ENCODE assay signal across 24 cellular contexts in genomic region chr1:71561206-71561605, GRCh38.
"Had no signal": no experiment of that assay in that cellular context is flagged by ENCODE, and none has a peak within 500 bp of the region (broad histone marks: within the 10 kb centered on the region; RNA-seq: fewer than 3 reads in every experiment).

No MANE protein-coding gene starts in this region.

- H3K4me1 ChIP-seq: colonic mucosa, prostate gland had no signal

- H3K36me3 Mint-ChIP-seq: activated naive CD8-positive, alpha-beta T cell treated with anti-CD3 and anti-CD28 coated beads, Interleukin-2, amount 10 ng/mL, durations not matched to agents 7 days and 5 days; brain; type B pancreatic cell had no signal

- H3K4me1 Mint-ChIP-seq: activated CD4-positive, alpha-beta T cell treated with anti-CD3 and anti-CD28 coated beads, Interleukin-2, amount 10 ng/mL, durations not matched to agents 7 days and 5 days; activated naive CD8-positive, alpha-beta T cell treated with anti-CD3 and anti-CD28 coated beads, Interleukin-2, amount 10 ng/mL, durations not matched to agents 7 days and 5 days; brain; endodermal cell; neural crest cell had no signal

- H3K4me3 ChIP-seq: colonic mucosa, heart right ventricle, left ventricle myocardium inferior, prostate gland, right atrium auricular region, skin epidermis had no signal

- H3K4me3 Mint-ChIP-seq: activated CD4-positive, alpha-beta T cell treated with anti-CD3 and anti-CD28 coated beads, Interleukin-2, amount 10 ng/mL, durations not matched to agents 7 days and 5 days; activated CD8-positive, alpha-beta T cell treated with anti-CD3 and anti-CD28 coated beads, Interleukin-2, amount 10 ng/mL, durations not matched to agents 7 days and 5 days; activated naive CD8-positive, alpha-beta T cell treated with anti-CD3 and anti-CD28 coated beads, Interleukin-2, amount 10 ng/mL, durations not matched to agents 7 days and 5 days; activated T-cell treated with anti-CD3 and anti-CD28 coated beads, Interleukin-2, amount 50 U/mL, for 24 hours; brain; endodermal cell; neural crest cell; stimulated activated naive CD8-positive, alpha-beta T cell treated with anti-CD3 and anti-CD28 coated beads, Interleukin-15, Interleukin-2, amounts not matched to agents 100 ng/mL and 50 ng/mL, for 24 hours; type B pancreatic cell had no signal

- H3K27ac ChIP-seq: colonic mucosa, epithelial cell of prostate, prostate gland had no signal

- H3K9me3 Mint-ChIP-seq: activated CD4-positive, alpha-beta T cell treated with anti-CD3 and anti-CD28 coated beads, Interleukin-2, amount 10 ng/mL, durations not matched to agents 7 days and 5 days; activated naive CD8-positive, alpha-beta T cell treated with anti-CD3 and anti-CD28 coated beads, Interleukin-2, amount 10 ng/mL, durations not matched to agents 7 days and 5 days; activated T-cell treated with anti-CD3 and anti-CD28 coated beads, Interleukin-2, amount 50 U/mL, for 24 hours; activated T-helper 2 cell treated with anti-CD3 and anti-CD28 coated beads, Interferon-gamma antibody, Interleukin-2, Interleukin-4, amounts not matched to agents 10 μg/mL and 5 μg/mL and 100 μg/mL, durations not matched to agents 14 hours and 24 hours and 36 hours; brain; endodermal cell; neural crest cell; stimulated activated naive CD8-positive, alpha-beta T cell treated with anti-CD3 and anti-CD28 coated beads, Interleukin-15, Interleukin-2, amounts not matched to agents 100 ng/mL and 50 ng/mL, for 24 hours; type B pancreatic cell had no signal

- H3K27ac Mint-ChIP-seq: activated CD4-positive, alpha-beta T cell treated with anti-CD3 and anti-CD28 coated beads, Interleukin-2, amount 10 ng/mL, durations not matched to agents 7 days and 5 days; activated CD8-positive, alpha-beta T cell treated with anti-CD3 and anti-CD28 coated beads, Interleukin-2, amount 10 ng/mL, durations not matched to agents 7 days and 5 days; activated naive CD8-positive, alpha-beta T cell treated with anti-CD3 and anti-CD28 coated beads, Interleukin-2, amount 10 ng/mL, durations not matched to agents 7 days and 5 days; activated T-cell treated with anti-CD3 and anti-CD28 coated beads, Interleukin-2, amount 50 U/mL, for 24 hours; activated T-helper 2 cell treated with anti-CD3 and anti-CD28 coated beads, Interferon-gamma antibody, Interleukin-2, Interleukin-4, amounts not matched to agents 10 μg/mL and 5 μg/mL and 100 μg/mL, durations not matched to agents 14 hours and 24 hours and 36 hours; brain; endodermal cell; stimulated activated naive CD8-positive, alpha-beta T cell treated with anti-CD3 and anti-CD28 coated beads, Interleukin-15, Interleukin-2, amounts not matched to agents 100 ng/mL and 50 ng/mL, for 24 hours; type B pancreatic cell had no signal

- ATAC-seq: activated CD4-positive, CD25-positive, alpha-beta regulatory T cell treated with anti-CD3 and anti-CD28 coated beads, Interleukin-2, amount 50 U/mL, for 24 hours; activated CD8-positive, alpha-beta T cell treated with anti-CD3 and anti-CD28 coated beads, Interleukin-2, amount 10 ng/mL, durations not matched to agents 7 days and 5 days had no signal

- H3K9me3 ChIP-seq: colonic mucosa, heart right ventricle, left ventricle myocardium inferior, prostate gland, right atrium auricular region had no signal

- H3K36me3 ChIP-seq: colonic mucosa, heart right ventricle, left ventricle myocardium inferior, prostate gland, right atrium auricular region had no signal

- H3K27me3 Mint-ChIP-seq: activated CD4-positive, alpha-beta T cell treated with anti-CD3 and anti-CD28 coated beads, Interleukin-2, amount 10 ng/mL, durations not matched to agents 7 days and 5 days; activated naive CD8-positive, alpha-beta T cell treated with anti-CD3 and anti-CD28 coated beads, Interleukin-2, amount 10 ng/mL, durations not matched to agents 7 days and 5 days; activated T-cell treated with anti-CD3 and anti-CD28 coated beads, Interleukin-2, amount 50 U/mL, for 24 hours; brain; stimulated activated naive CD8-positive, alpha-beta T cell treated with anti-CD3 and anti-CD28 coated beads, Interleukin-15, Interleukin-2, amounts not matched to agents 100 ng/mL and 50 ng/mL, for 24 hours; type B pancreatic cell had no signal

- H3K27me3 ChIP-seq: colonic mucosa, heart right ventricle, right atrium auricular region had no signal

- DNase-seq: activated CD4-positive, alpha-beta T cell treated with anti-CD3 and anti-CD28 coated beads, Interleukin-2, amount 10 ng/mL, durations not matched to agents 7 days and 5 days; activated CD8-positive, alpha-beta T cell treated with anti-CD3 and anti-CD28 coated beads, Interleukin-2, amount 10 ng/mL, durations not matched to agents 7 days and 5 days; activated naive CD4-positive, alpha-beta T cell treated with Interleukin-2 at 50 U/mL for 16 hours; activated naive CD8-positive, alpha-beta T cell treated with anti-CD3 and anti-CD28 coated beads, Interleukin-2, amount 10 ng/mL, durations not matched to agents 7 days and 5 days; activated T-cell treated with anti-CD3 and anti-CD28 coated beads, Interleukin-2, amount 50 U/mL, for 24 hours; central memory CD4-positive, alpha-beta T cell; colonic mucosa; endodermal cell; heart right ventricle; kidney glomerular epithelial cell; left ventricle myocardium inferior; stimulated activated CD4-positive, alpha-beta T cell treated with anti-CD3 and anti-CD28 coated beads, Interleukin-15, amount 100 ng/mL, for 24 hours; stimulated activated CD4-positive, alpha-beta T cell treated with anti-CD3 and anti-CD28 coated beads, Interleukin-2, amount 100 ng/mL, for 48 hours; T1000 had no signal
